1 cellular context compared by ENCODE assay signal in genomic region chr2:53941749-53942148, GRCh38.
TF ChIP-seq lines count a peak whose summit lies in the region.

No MANE protein-coding gene starts in this region.

TF ChIP-seq in SK-N-SH treated with all-trans-retinoic acid at 6 μM for 48 hours, 23 proteins besides CTCF, POLR2A, EP300 and RAD21 (continued from another document):
- TF ChIP-seq TSHZ2 (CRISPR knock-in tag; IDR thresholded peaks at IDR 0.05) (no peak), PPARA (CRISPR knock-in tag; IDR thresholded peaks at IDR 0.05; ENCODE audit: borderline replicate concordance) (no peak), ESRRG (CRISPR knock-in tag; IDR thresholded peaks at IDR 0.05) (no peak), TCF4 (CRISPR knock-in tag; IDR thresholded peaks at IDR 0.05; ENCODE audit: borderline replicate concordance) (no peak), POU6F1 (CRISPR knock-in tag; IDR thresholded peaks at IDR 0.05; ENCODE audit: borderline replicate concordance, low read depth) (no peak), GLIS3 (CRISPR knock-in tag; IDR thresholded peaks at IDR 0.05) (no peak), ZFP30 (CRISPR knock-in tag; IDR thresholded peaks at IDR 0.05) (no peak), CREB5 (CRISPR knock-in tag; IDR thresholded peaks at IDR 0.05; ENCODE audit: low read depth) (no peak)
